Comparison of ENCODE assay signal across 8 cellular contexts in genomic region chr14:51328089-51328941, GRCh38.
DNase-seq lines count a peak whose midpoint lies in the region; ATAC-seq and TF ChIP-seq lines count a peak whose summit lies in the region.

No MANE protein-coding gene starts in this region.

- peaks cover 57% of the 10 kb centered on the region for H3K4me1 Mint-ChIP-seq in HFFc6 (ENCODE audit: low read depth)
- peaks cover 17% of the 10 kb centered on the region for H3K4me1 Mint-ChIP-seq in activated CD4-positive, alpha-beta T cell treated with anti-CD3 and anti-CD28 coated beads, Interleukin-2, amount 10 ng/mL, durations not matched to agents 24 days and 14 days

- H3K4me3 Mint-ChIP-seq in HFFc6: peak overlapping the region; percentile 61; the same call in 1 of the 2 replicates
- no peak overlapping the region for H3K4me3 Mint-ChIP-seq in activated CD4-positive, alpha-beta T cell treated with anti-CD3 and anti-CD28 coated beads, Interleukin-2, amount 10 ng/mL, durations not matched to agents 24 days and 14 days

- intact Hi-C loops in activated CD4-positive, alpha-beta T cell treated with anti-CD3 and anti-CD28 coated beads, Interleukin-2, amount 10 ng/mL, durations not matched to agents 24 days and 14 days (cut with micrococcal nuclease): no loop called here
- intact Hi-C loops in Right ventricle myocardium superior (cut with DNase I): no loop called here

- no peak for TF ChIP-seq CTCF in HFFc6 (IDR thresholded peaks at IDR 0.05)

- no peaks in the 10 kb centered on the region for H3K27me3 Mint-ChIP-seq in HFFc6 (ENCODE audit: insufficient read depth)
- H3K27me3 Mint-ChIP-seq in activated CD4-positive, alpha-beta T cell treated with anti-CD3 and anti-CD28 coated beads, Interleukin-2, amount 10 ng/mL, durations not matched to agents 24 days and 14 days: peaks cover 30% of the 10 kb centered on the region

- H3K9me3 Mint-ChIP-seq in HFFc6: no peaks in the 10 kb centered on the region
- H3K9me3 Mint-ChIP-seq in activated CD4-positive, alpha-beta T cell treated with anti-CD3 and anti-CD28 coated beads, Interleukin-2, amount 10 ng/mL, durations not matched to agents 24 days and 14 days: no peaks in the 10 kb centered on the region

- ATAC-seq in Right ventricle myocardium superior (ENCODE audit: poor library complexity): peak; percentile 79
- no peak for ATAC-seq in GM18858 (IDR thresholded peaks at IDR 0.05; ENCODE audit: unreplicated experiment)
- ATAC-seq in HG02973 (IDR thresholded peaks at IDR 0.05; ENCODE audit: unreplicated experiment): no peak

- peak; percentile 30 for DNase-seq in HFFc6
- DNase-seq in activated CD4-positive, alpha-beta T cell treated with anti-CD3 and anti-CD28 coated beads, Interleukin-2, amount 10 ng/mL, durations not matched to agents 24 days and 14 days: peak; percentile 63
- peak; percentile 53 for DNase-seq in Right ventricle myocardium superior
- peak; percentile 61 for DNase-seq in stimulated activated CD4-positive, alpha-beta T cell treated with anti-CD3 and anti-CD28 coated beads, Interleukin-15, amount 100 ng/mL, for 24 hours
- DNase-seq in NCI-H2196 treated with DMSO at 0.1 percent for 48 hours (lab: John Stamatoyannopoulos, UW; ENCODE audit: unreplicated experiment): no peak
- no peak for DNase-seq in LoVo (ENCODE audit: low spot score)

- H3K36me3 Mint-ChIP-seq in HFFc6 (ENCODE audit: low read depth): no peaks in the 10 kb centered on the region
- no peaks in the 10 kb centered on the region for H3K36me3 Mint-ChIP-seq in activated CD4-positive, alpha-beta T cell treated with anti-CD3 and anti-CD28 coated beads, Interleukin-2, amount 10 ng/mL, durations not matched to agents 24 days and 14 days (ENCODE audit: low read depth)

- peak overlapping the region; percentile 78 for H3K27ac Mint-ChIP-seq in HFFc6
- no peak overlapping the region for H3K27ac Mint-ChIP-seq in activated CD4-positive, alpha-beta T cell treated with anti-CD3 and anti-CD28 coated beads, Interleukin-2, amount 10 ng/mL, durations not matched to agents 24 days and 14 days

Comparison
In these comparisons a context has a peak if more than half of its experiments do, and no peak if none do; other contexts are left out.
1. DNase-seq: peak in HFFc6 (single experiment), activated CD4-positive, alpha-beta T cell treated with anti-CD3 and anti-CD28 coated beads, Interleukin-2, amount 10 ng/mL, durations not matched to agents 24 days and 14 days (single experiment), Right ventricle myocardium superior (single experiment) and stimulated activated CD4-positive, alpha-beta T cell treated with anti-CD3 and anti-CD28 coated beads, Interleukin-15, amount 100 ng/mL, for 24 hours (single experiment); none in NCI-H2196 treated with DMSO at 0.1 percent for 48 hours (single experiment) and LoVo (single experiment).